ENCODE assay signal across 25 cellular contexts in the genomic region with DNA sequence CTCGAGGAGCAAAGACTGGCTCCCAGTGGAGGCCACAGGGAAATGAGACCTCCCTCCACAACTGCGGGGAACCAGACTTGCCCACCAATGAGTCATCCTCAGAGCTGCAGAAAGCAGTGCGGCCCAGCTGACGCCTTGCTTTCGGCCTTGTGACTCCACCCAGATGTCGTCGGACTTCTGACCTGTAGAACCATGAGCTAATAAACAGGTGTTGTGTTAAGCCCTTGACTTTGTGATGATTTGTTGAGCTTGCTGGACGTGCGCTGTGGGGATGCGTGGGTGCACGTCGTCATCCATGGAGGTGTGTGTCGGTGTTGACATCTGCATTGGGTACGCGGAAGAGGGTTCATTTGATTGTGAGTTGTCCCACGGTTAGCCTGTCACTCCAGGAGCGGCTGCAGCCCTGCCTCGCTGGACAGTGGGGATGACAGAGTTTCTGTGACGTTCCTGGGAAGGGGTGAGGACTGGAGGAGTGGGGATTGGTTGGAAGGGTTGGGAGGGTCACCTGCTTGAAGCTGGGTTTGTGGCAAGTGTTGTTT.
DNase-seq lines count a peak whose midpoint lies in the region; ATAC-seq, FAIRE-seq and TF ChIP-seq lines count a peak whose summit lies in the region.
"Had no signal": no experiment of that assay in that cellular context is flagged by ENCODE, and none has a peak within 500 bp of the region (broad histone marks: within the 10 kb centered on the region; RNA-seq: fewer than 3 reads in every experiment).

No MANE protein-coding gene starts in this region.

- intact Hi-C loops in Panc1 (cut with micrococcal nuclease; ENCODE audit: unreplicated experiment), result loop anchor here (5.0 kb wide), 2 partner anchors 224 to 1249 kb away; no protein-coding TSS in a partner anchor

- DNase-seq in Panc1 (ENCODE audit: low read depth, low spot score) (no peak), brain microvascular endothelial cell (peak; percentile 42), left kidney (ENCODE audit: low read depth, low spot score) (peak; percentile 29), urothelium cell line (ENCODE audit: low spot score) (peak; percentile 51), AG08396 (ENCODE audit: low spot score) (no peak), NCI-H82 (lab: John Stamatoyannopoulos, UW) (no peak), mucosa of gallbladder (ENCODE audit: low spot score) (no peak)
- DNase-seq: activated CD4-positive, alpha-beta T cell treated with anti-CD3 and anti-CD28 coated beads for 4 hours; activated naive CD4-positive, alpha-beta T cell treated with anti-CD3 and anti-CD28 coated beads for 36 hours; activated T-cell treated with anti-CD3 and anti-CD28 coated beads, Interleukin-2, amount 50 U/mL, for 72 hours; aorta; CD8-positive, alpha-beta T cell; DMS 273 treated with DMSO at 0.1 percent for 48 hours; heart left ventricle; left colon; MG63; naive thymus-derived CD4-positive, alpha-beta T cell; NCI-H1436 treated with DMSO at 0.1 percent for 48 hours; NCI-H2107; ovary; stimulated activated CD4-positive, alpha-beta T cell treated with anti-CD3 and anti-CD28 coated beads, Interleukin-15, amount 100 ng/mL, for 24 hours; T-helper 17 cell had no signal

- POLR2A ChIA-PET in Panc1 (lab: Charles Lee), result no interaction called here

- BruUV-seq in Panc1 (replicated peaks; lab: Mats Ljungman, UMichigan), result no TSS peak

- TF ChIP-seq CTCF in Panc1 (IDR thresholded peaks at IDR 0.05) (no peak), brain microvascular endothelial cell (IDR thresholded peaks at IDR 0.05; ENCODE audit: low read depth, low read length, missing control alignments) (no peak)

- H3K27ac ChIP-seq in Panc1 (ENCODE audit: low read length) (peak overlapping the region; percentile 59; the same call in 1 of the 2 replicates), brain microvascular endothelial cell (no peak overlapping the region)
- H3K27ac ChIP-seq: heart left ventricle, ovary had no signal

- no peaks in the 10 kb centered on the region for H3K9me3 ChIP-seq in Panc1 (ENCODE audit: control insufficient read depth, insufficient read depth, low read depth, low read length)
- H3K9me3 ChIP-seq: heart left ventricle, MG63, ovary had no signal

- H3K4me1 ChIP-seq in Panc1 (ENCODE audit: control insufficient read depth, insufficient read depth, low read length), result peaks cover 10% of the 10 kb centered on the region

- in situ Hi-C loops in Panc1 (cut with HindIII; ENCODE audit: low pct_unique_long_range_greater_than_20kb, low sequenced_read_pairs), result loop anchor here (25.0 kb wide), 1 partner anchor 569 kb away; no protein-coding TSS in a partner anchor
- in situ Hi-C loops in brain microvascular endothelial cell (cut with HindIII; ENCODE audit: low pct_ligation_motif_present, low sequenced_read_pairs), result no loop called here

- ATAC-seq in Panc1, result no peak
- ATAC-seq: activated T-cell treated with anti-CD3 and anti-CD28 coated beads, Interleukin-2, amount 50 U/mL, for 72 hours; CD8-positive, alpha-beta T cell; heart left ventricle; K562; left colon; naive thymus-derived CD4-positive, alpha-beta T cell; T-helper 17 cell had no signal

- no peaks in the 10 kb centered on the region for H3K27me3 ChIP-seq in Panc1 (ENCODE audit: control insufficient read depth, insufficient read depth, low read length)
- H3K27me3 ChIP-seq in brain microvascular endothelial cell (replicated peaks), result no peaks in the 10 kb centered on the region
- H3K27me3 ChIP-seq: heart left ventricle, MG63, ovary had no signal

- CTCF ChIA-PET in Panc1 (lab: Charles Lee), result no interaction called here

- H3K36me3 ChIP-seq in Panc1 (ENCODE audit: control insufficient read depth, insufficient read depth, low read length) (no peaks in the 10 kb centered on the region), brain microvascular endothelial cell (replicated peaks) (no peaks in the 10 kb centered on the region)
- H3K36me3 ChIP-seq: heart left ventricle, MG63, ovary had no signal

- FAIRE-seq in urothelium cell line (lab: Jason Lieb, UNC), result peak; percentile 20
- FAIRE-seq: GM19239, K562, RCC 7860 had no signal

- H3K4me3 ChIP-seq in Panc1 (ENCODE audit: low read depth in 2 of 2, low read length in 2 of 2) (no peak overlapping the region), brain microvascular endothelial cell (ENCODE audit: low read depth, low read length) (no peak overlapping the region)
- H3K4me3 ChIP-seq: heart left ventricle, K562, MG63, ovary had no signal

Comparison
In these comparisons a context has a peak if more than half of its experiments do, and no peak if none do; other contexts are left out.
1. DNase-seq: peak in brain microvascular endothelial cell (single experiment), left kidney (single experiment) and urothelium cell line (single experiment); none in Panc1 (single experiment), AG08396 (single experiment), NCI-H82 (single experiment) and mucosa of gallbladder (single experiment).